ENCODE assay signal across 15 cellular contexts in the genomic region with DNA sequence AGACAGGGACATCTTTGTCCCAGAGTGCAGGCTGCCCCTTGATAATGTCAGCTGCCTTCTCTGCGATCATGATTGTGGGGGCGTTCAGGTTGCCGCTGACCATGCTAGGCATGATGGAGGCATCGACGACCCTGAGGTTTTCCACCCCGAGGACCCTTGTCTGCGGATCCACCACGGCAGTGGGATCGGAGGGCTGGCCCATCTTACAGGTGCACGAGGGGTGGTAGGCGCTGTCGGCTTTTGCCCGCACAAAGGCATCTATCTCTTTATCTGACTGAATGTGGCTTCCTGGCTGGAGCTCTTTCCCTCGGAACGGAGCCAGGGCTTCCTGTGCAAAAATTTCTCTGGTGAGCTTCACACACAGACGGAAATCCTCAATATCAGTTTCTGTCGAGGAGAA. TPM values are rescaled to one million over a fixed set of nuclear protein-coding genes. Genes with fewer than 3 reads are reported as not detected.
"Had no signal": no experiment of that assay in that cellular context is flagged by ENCODE, and none has a peak within 500 bp of the region (broad histone marks: within the 10 kb centered on the region; RNA-seq: fewer than 3 reads in every experiment).

No MANE protein-coding gene starts in this region.

- ATAC-seq: left cardiac atrium; stimulated activated memory B cell treated with anti-CD40 and anti-IgM and Interleukin-4, amounts not matched to agents 10 μg/mL and 1 μg/mL and 100 μg/mL, for 72 hours had no signal

- H3K36me3 ChIP-seq: colonic mucosa, SJSA1 had no signal

- DNase-seq: activated CD4-positive, alpha-beta T cell treated with anti-CD3 and anti-CD28 coated beads, Interleukin-2, amount 50 U/mL, for 1 hour; activated T-cell treated with anti-CD3 and anti-CD28 coated beads, Interleukin-2, amount 50 U/mL, for 1 hour; colonic mucosa; effector CD4-positive, alpha-beta T cell; foreskin fibroblast; left cardiac atrium; lower lobe of right lung; SW 1271 had no signal

- H3K4me1 Mint-ChIP-seq: activated naive CD4-positive, alpha-beta T cell treated with anti-CD3 and anti-CD28 coated beads, Interleukin-2, amount 50 U/mL, for 24 hours; stimulated activated memory B cell treated with anti-CD40 and anti-IgM and Interleukin-4, amounts not matched to agents 10 μg/mL and 1 μg/mL and 100 μg/mL, for 72 hours had no signal

- H3K27me3 Mint-ChIP-seq: activated naive CD4-positive, alpha-beta T cell treated with anti-CD3 and anti-CD28 coated beads, Interleukin-2, amount 50 U/mL, for 24 hours; stimulated activated memory B cell treated with anti-CD40 and anti-IgM and Interleukin-4, amounts not matched to agents 10 μg/mL and 1 μg/mL and 100 μg/mL, for 72 hours; type B pancreatic cell had no signal

- H3K9me3 Mint-ChIP-seq: activated naive CD4-positive, alpha-beta T cell treated with anti-CD3 and anti-CD28 coated beads, Interleukin-2, amount 50 U/mL, for 24 hours; activated T-helper 2 cell treated with anti-CD3 and anti-CD28 coated beads, Interferon-gamma antibody, Interleukin-2, Interleukin-4, amounts not matched to agents 10 μg/mL and 5 μg/mL and 100 μg/mL, durations not matched to agents 14 hours and 24 hours and 36 hours; nephron; stimulated activated memory B cell treated with anti-CD40 and anti-IgM and Interleukin-4, amounts not matched to agents 10 μg/mL and 1 μg/mL and 100 μg/mL, for 72 hours; type B pancreatic cell had no signal

- H3K4me1 ChIP-seq: colonic mucosa, lower lobe of right lung, SJSA1 had no signal

- H3K27ac Mint-ChIP-seq: activated naive CD4-positive, alpha-beta T cell treated with anti-CD3 and anti-CD28 coated beads, Interleukin-2, amount 50 U/mL, for 24 hours; activated T-helper 2 cell treated with anti-CD3 and anti-CD28 coated beads, Interferon-gamma antibody, Interleukin-2, Interleukin-4, amounts not matched to agents 10 μg/mL and 5 μg/mL and 100 μg/mL, durations not matched to agents 14 hours and 24 hours and 36 hours; nephron; stimulated activated memory B cell treated with anti-CD40 and anti-IgM and Interleukin-4, amounts not matched to agents 10 μg/mL and 1 μg/mL and 100 μg/mL, for 72 hours; type B pancreatic cell had no signal

- H3K4me3 Mint-ChIP-seq: activated naive CD4-positive, alpha-beta T cell treated with anti-CD3 and anti-CD28 coated beads, Interleukin-2, amount 50 U/mL, for 24 hours; nephron; stimulated activated memory B cell treated with anti-CD40 and anti-IgM and Interleukin-4, amounts not matched to agents 10 μg/mL and 1 μg/mL and 100 μg/mL, for 72 hours; type B pancreatic cell had no signal

- H3K27ac ChIP-seq: adrenal gland, colonic mucosa, lower lobe of right lung, SJSA1 had no signal

- H3K4me3 ChIP-seq: adrenal gland, colonic mucosa, lower lobe of right lung, SJSA1 had no signal

- H3K27me3 ChIP-seq: adrenal gland, colonic mucosa, SJSA1 had no signal

- H3K36me3 Mint-ChIP-seq: activated naive CD4-positive, alpha-beta T cell treated with anti-CD3 and anti-CD28 coated beads, Interleukin-2, amount 50 U/mL, for 24 hours; type B pancreatic cell had no signal

- H3K9me3 ChIP-seq: adrenal gland, colonic mucosa, lower lobe of right lung, SJSA1 had no signal

RNA-seq across cellular contexts. Expression of gene CHDH, which starts 28.4 kb away (rescaled TPM):
- total RNA-seq: SJSA1 had no signal

RNA-seq across cellular contexts. Expression of gene IL17RB, which starts 28.6 kb away (rescaled TPM):
- total RNA-seq: SJSA1 had no signal
